11 cellular contexts compared by ENCODE assay signal in the genomic region with DNA sequence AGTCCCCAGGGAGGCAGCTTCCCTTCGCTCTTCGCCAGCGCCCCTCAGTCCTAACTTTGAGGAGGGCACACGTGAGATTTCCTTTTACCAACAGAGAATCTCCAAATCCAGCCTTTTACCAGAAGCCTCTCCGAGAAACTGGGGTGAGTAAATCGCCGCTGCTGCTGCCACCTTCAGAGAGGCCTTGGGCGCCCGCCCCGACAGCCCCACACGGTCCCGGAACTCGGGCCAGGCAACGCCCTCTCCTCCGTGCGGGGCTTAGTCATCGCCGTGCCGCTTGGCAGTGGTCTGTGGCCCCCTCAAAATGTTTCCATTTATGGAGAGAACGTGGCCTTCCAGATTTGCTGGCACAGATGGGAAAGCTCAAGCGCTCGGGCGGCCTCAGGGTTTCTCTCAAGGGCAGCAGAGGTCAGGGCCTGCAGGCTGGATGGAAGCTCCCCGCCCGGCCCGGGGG. TPM values are rescaled to one million over a fixed set of nuclear protein-coding genes. Genes with fewer than 3 reads are reported as not detected.
A peak's percentile ranks its signal among the peaks of the same experiment; 100 is the strongest.
DNase-seq lines count a peak whose midpoint lies in the region; ATAC-seq and TF ChIP-seq lines count a peak whose summit lies in the region.
"Had no signal": no experiment of that assay in that cellular context is flagged by ENCODE, and none has a peak within 500 bp of the region (broad histone marks: within the 10 kb centered on the region; RNA-seq: fewer than 3 reads in every experiment).

No MANE protein-coding gene starts in this region.

- POLR2A ChIA-PET in CD4-positive, alpha-beta T cell (lab: Charles Lee), result no interaction called here

- peak; percentile 76 for DNase-seq in AG08395 (ENCODE audit: low spot score)
- DNase-seq in activated T-cell treated with anti-CD3 and anti-CD28 coated beads, Interleukin-2, amount 50 U/mL, for 48 hours, result peak; percentile 42 to 51
- DNase-seq in cardiac muscle cell (ENCODE audit: low read depth in 1 of 2, low spot score in 1 of 2), result peak; percentile 41 to 97
- peak; percentile 97 for DNase-seq in posterior vena cava (ENCODE audit: low spot score)
- DNase-seq in cortex of kidney (lab: John Stamatoyannopoulos, UW), result no peak
- no peak for DNase-seq in CD4-positive, alpha-beta T cell
- no peak for DNase-seq in GM19240 (ENCODE audit: insufficient read length, low spot score)
- DNase-seq in natural killer cell treated with Interleukin-12 subunit alpha and Interleukin-12 subunit beta and Interleukin-15 and Interleukin-18, amount 100 ng/mL, for 72 hours (ENCODE audit: low spot score), result no peak
- DNase-seq: CD4-positive, CD25-positive, alpha-beta regulatory T cell; PC-3 had no signal

- no peak overlapping the region for H3K4me3 ChIP-seq in cardiac muscle cell

- H3K4me1 ChIP-seq in cardiac muscle cell (ENCODE audit: low read depth), result peaks cover 9% of the 10 kb centered on the region

- intact Hi-C loops in posterior vena cava (cut with DNase I), result loop anchor here in 1 of 2 donors (2.0 kb wide), 1 partner anchor 42 kb away; the partner anchor contains the start of gene COL6A2
- intact Hi-C loops in CD4-positive, alpha-beta T cell (cut with DNase I, micrococcal nuclease), result no loop called here

- ATAC-seq in CD4-positive, alpha-beta T cell (ENCODE audit: poor library complexity), result no peak
- ATAC-seq in natural killer cell treated with Interleukin-12 subunit alpha and Interleukin-12 subunit beta and Interleukin-15 and Interleukin-18, amount 100 ng/mL, for 72 hours, result no peak
- ATAC-seq: PC-3 had no signal

- no peaks in the 10 kb centered on the region for H3K36me3 Mint-ChIP-seq in CD4-positive, alpha-beta T cell (ENCODE audit: low read depth)
- H3K36me3 Mint-ChIP-seq in natural killer cell treated with Interleukin-12 subunit alpha and Interleukin-12 subunit beta and Interleukin-15 and Interleukin-18, amount 100 ng/mL, for 72 hours, result no peaks in the 10 kb centered on the region
- H3K36me3 Mint-ChIP-seq: CD4-positive, CD25-positive, alpha-beta regulatory T cell had no signal

- H3K9me3 Mint-ChIP-seq in CD4-positive, alpha-beta T cell, result no peaks in the 10 kb centered on the region
- peaks cover 6% of the 10 kb centered on the region for H3K9me3 Mint-ChIP-seq in natural killer cell treated with Interleukin-12 subunit alpha and Interleukin-12 subunit beta and Interleukin-15 and Interleukin-18, amount 100 ng/mL, for 72 hours

- no peak overlapping the region for H3K4me3 Mint-ChIP-seq in CD4-positive, alpha-beta T cell
- no peak overlapping the region for H3K4me3 Mint-ChIP-seq in natural killer cell treated with Interleukin-12 subunit alpha and Interleukin-12 subunit beta and Interleukin-15 and Interleukin-18, amount 100 ng/mL, for 72 hours
- H3K4me3 Mint-ChIP-seq: CD4-positive, CD25-positive, alpha-beta regulatory T cell; IgD-negative memory B cell had no signal

- TF ChIP-seq CTCF in cardiac muscle cell (IDR thresholded peaks at IDR 0.05; ENCODE audit: low read depth, low read length), result no peak
- no peak for TF ChIP-seq CTCF in CD4-positive, alpha-beta T cell (IDR thresholded peaks at IDR 0.05)

- H3K36me3 ChIP-seq in cardiac muscle cell, result no peaks in the 10 kb centered on the region

- no peaks in the 10 kb centered on the region for H3K27me3 ChIP-seq in cardiac muscle cell
- peaks cover 17% of the 10 kb centered on the region for H3K27me3 ChIP-seq in CD4-positive, alpha-beta T cell (ENCODE audit: control insufficient read depth, insufficient read depth, low read length)

- CTCF ChIA-PET in CD4-positive, alpha-beta T cell (lab: Charles Lee), result no interaction called here

- H3K27me3 Mint-ChIP-seq in CD4-positive, alpha-beta T cell, result peaks cover 40% of the 10 kb centered on the region
- H3K27me3 Mint-ChIP-seq in natural killer cell treated with Interleukin-12 subunit alpha and Interleukin-12 subunit beta and Interleukin-15 and Interleukin-18, amount 100 ng/mL, for 72 hours, result peaks cover 14 to 15% of the 10 kb centered on the region in 2 donors

- H3K4me1 Mint-ChIP-seq in CD4-positive, alpha-beta T cell (ENCODE audit: low read depth), result peaks cover 12% of the 10 kb centered on the region
- H3K4me1 Mint-ChIP-seq in natural killer cell treated with Interleukin-12 subunit alpha and Interleukin-12 subunit beta and Interleukin-15 and Interleukin-18, amount 100 ng/mL, for 72 hours (ENCODE audit: low read depth in 2 of 2), result peaks cover 7 to 17% of the 10 kb centered on the region in 2 donors
- H3K4me1 Mint-ChIP-seq: IgD-negative memory B cell had no signal

- no peak overlapping the region for H3K27ac Mint-ChIP-seq in CD4-positive, alpha-beta T cell
- no peak overlapping the region for H3K27ac Mint-ChIP-seq in natural killer cell treated with Interleukin-12 subunit alpha and Interleukin-12 subunit beta and Interleukin-15 and Interleukin-18, amount 100 ng/mL, for 72 hours
- H3K27ac Mint-ChIP-seq: IgD-negative memory B cell had no signal

- H3K9me3 ChIP-seq in cardiac muscle cell (ENCODE audit: low read depth), result no peaks in the 10 kb centered on the region
- H3K9me3 ChIP-seq in CD4-positive, alpha-beta T cell (ENCODE audit: control insufficient read depth, low read length), result no peaks in the 10 kb centered on the region

- peak overlapping the region; percentile 17 for H3K27ac ChIP-seq in cardiac muscle cell
- H3K27ac ChIP-seq in CD4-positive, alpha-beta T cell (ENCODE audit: low read depth, low read length), result no peak overlapping the region

RNA-seq across cellular contexts. Expression of gene COL6A2, which starts 41.4 kb away (rescaled TPM):
- total RNA-seq in cardiac muscle cell, result 212 and 260 TPM in 2 replicates
- polyA plus RNA-seq in cardiac muscle cell, result 153 and 216 TPM in 2 replicates
- 1,000 to 10,000 TPM; 1,504 to 1,642 TPM for total RNA-seq in posterior vena cava
- 10 to 100 TPM; 24.1 to 26.4 TPM for total RNA-seq in CD4-positive, alpha-beta T cell
- total RNA-seq in natural killer cell treated with Interleukin-12 subunit alpha and Interleukin-12 subunit beta and Interleukin-15 and Interleukin-18, amount 100 ng/mL, for 72 hours, result 1 to 10 TPM in 1 of 2 donors, under 1 TPM in 1; 0.88 to 4.2 TPM

Comparison
In these comparisons a context has a peak if more than half of its experiments do, and no peak if none do; other contexts are left out.
1. DNase-seq: peak in AG08395 (single experiment), activated T-cell treated with anti-CD3 and anti-CD28 coated beads, Interleukin-2, amount 50 U/mL, for 48 hours (2 of 2), cardiac muscle cell (2 of 2) and posterior vena cava (single experiment); none in cortex of kidney (single experiment), CD4-positive, alpha-beta T cell (0 of 10), GM19240 (single experiment) and natural killer cell treated with Interleukin-12 subunit alpha and Interleukin-12 subunit beta and Interleukin-15 and Interleukin-18, amount 100 ng/mL, for 72 hours (single experiment).
2. RNA of gene COL6A2, which starts 41.4 kb away (total RNA-seq): 1,504 to 1,642 TPM in posterior vena cava, 212 to 260 TPM in cardiac muscle cell and 24.1 to 26.4 TPM in CD4-positive, alpha-beta T cell; 0.88 to 4.2 TPM in natural killer cell treated with Interleukin-12 subunit alpha and Interleukin-12 subunit beta and Interleukin-15 and Interleukin-18, amount 100 ng/mL, for 72 hours; every median in the first group is over 4 times any median in the second.